Comparison of ENCODE assay signal across 14 cellular contexts in the genomic region with DNA sequence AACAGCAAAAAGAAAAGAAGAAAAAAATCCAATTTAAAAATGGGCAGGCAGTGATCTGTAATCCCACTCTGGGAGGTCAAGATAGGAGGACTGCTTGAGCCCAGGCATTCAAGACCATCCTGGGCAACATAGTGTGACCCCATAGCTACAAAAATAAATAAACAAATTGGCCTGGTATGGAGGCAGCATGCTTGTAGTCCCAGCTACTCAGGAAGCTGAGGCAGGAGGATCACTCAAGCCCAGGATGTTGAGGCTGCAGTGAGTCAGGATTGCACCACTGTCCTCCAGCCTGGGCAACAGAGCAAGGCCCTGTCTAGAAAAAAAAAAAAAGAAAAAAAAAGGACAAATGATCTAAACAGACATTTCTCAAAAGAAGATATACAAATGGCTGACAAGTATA.
DNase-seq lines count a peak whose midpoint lies in the region; ATAC-seq and TF ChIP-seq lines count a peak whose summit lies in the region.
"Had no signal": no experiment of that assay in that cellular context is flagged by ENCODE, and none has a peak within 500 bp of the region (broad histone marks: within the 10 kb centered on the region; RNA-seq: fewer than 3 reads in every experiment).

No MANE protein-coding gene starts in this region.

- peaks cover under 1 to 17% of the 10 kb centered on the region in 2 experiments; a peak in 2 of 3 replicates for H3K36me3 ChIP-seq in HEK293 (ENCODE audit: control insufficient read depth in 2 of 2, insufficient read depth in 1 of 2, low read length in 2 of 2)
- 0 out of 2 replicates have a peak, but pooled peaks cover 3% of the 10 kb centered on the region for H3K36me3 ChIP-seq in SJSA1
- no peaks in the 10 kb centered on the region for H3K36me3 ChIP-seq in fibroblast of lung (ENCODE audit: control insufficient read depth, insufficient read depth, low read length)
- H3K36me3 ChIP-seq: pancreas had no signal

- no peak for ATAC-seq in HG03378 (IDR thresholded peaks at IDR 0.05; ENCODE audit: unreplicated experiment)
- ATAC-seq: activated CD4-positive, alpha-beta T cell treated with anti-CD3 and anti-CD28 coated beads for 36 hours; stimulated activated naive CD8-positive, alpha-beta T cell treated with anti-CD3 and anti-CD28 coated beads, Interleukin-15, Interleukin-2, amounts not matched to agents 100 U/mL and 50 U/mL, for 24 hours had no signal

- no peak overlapping the region for H3K4me3 ChIP-seq in HEK293 (ENCODE audit: low read depth, low read length)
- no peak overlapping the region for H3K4me3 ChIP-seq in SJSA1
- no peak overlapping the region for H3K4me3 ChIP-seq in fibroblast of lung (replicated peaks in 1 of 4; ENCODE audit: control extremely low read depth in 1 of 4, insufficient read depth in 1 of 4, low read depth in 3 of 4, low read length in 4 of 4)
- H3K4me3 ChIP-seq: pancreas had no signal

- H3K9me3 ChIP-seq in HEK293 (ENCODE audit: control insufficient read depth, insufficient read depth, low read depth, low read length) (no peaks in the 10 kb centered on the region), SJSA1 (replicated peaks) (no peaks in the 10 kb centered on the region), fibroblast of lung (ENCODE audit: control insufficient read depth, insufficient read depth, low read depth, low read length) (no peaks in the 10 kb centered on the region)
- H3K9me3 ChIP-seq: pancreas had no signal

- POLR2A ChIA-PET in HEK293 (lab: Yijun Ruan, JAX) = no interaction called here

- TF ChIP-seq CTCF in HEK293 (tag by site-specific recombination; IDR thresholded peaks at IDR 0.05) (no peak), fibroblast of lung (conservative IDR thresholded peaks at IDR 0.05 in 1 of 2, IDR thresholded peaks at IDR 0.05 in 1 of 2; ENCODE audit: low read depth in 1 of 2, low read length in 2 of 2) (no peak)

- H2AFZ ChIP-seq in fibroblast of lung (ENCODE audit: low read length) = no peak overlapping the region

- no peaks in the 10 kb centered on the region for H4K20me1 ChIP-seq in fibroblast of lung (ENCODE audit: control insufficient read depth, extremely low read depth, insufficient read depth, low read length)

- CTCF ChIA-PET in HEK293 (lab: Yijun Ruan, JAX) = no interaction called here

- no peak overlapping the region for H3K4me2 ChIP-seq in fibroblast of lung (ENCODE audit: extremely low read depth, insufficient read depth, low read length)

- H3K27ac ChIP-seq in HEK293 (ENCODE audit: extremely low read depth, low read depth, low read length) = no peak overlapping the region
- H3K27ac ChIP-seq in SJSA1 = no peak overlapping the region; the same call in 1 of the 2 replicates
- no peak overlapping the region for H3K27ac ChIP-seq in fibroblast of lung (ENCODE audit: insufficient read depth, low read length)
- H3K27ac ChIP-seq: pancreas had no signal

- DNase-seq in SJSA1 (ENCODE audit: low read depth in 1 of 2, low spot score in 2 of 2) (peak; percentile 43 to 61), fibroblast of lung (ENCODE audit: low read depth in 2 of 2) (peak; percentile 46), pulmonary artery endothelial cell (ENCODE audit: low read depth, low spot score) (peak; percentile 32), NCI-H1092 treated with DMSO at 0.1 percent for 48 hours (lab: John Stamatoyannopoulos, UW) (no peak), HT-29 (ENCODE audit: low spot score) (no peak)
- DNase-seq: activated CD4-positive, alpha-beta T cell treated with anti-CD3 and anti-CD28 coated beads for 36 hours; activated effector memory CD4-positive, alpha-beta T cell treated with anti-CD3 and anti-CD28 coated beads, Interleukin-2, amount 50 U/mL, for 16 hours; GOT3; NCI-H2171 treated with DMSO at 0.1 percent for 48 hours; pancreas; stimulated activated CD4-positive, alpha-beta T cell treated with anti-CD3 and anti-CD28 coated beads, Interleukin-1b, Interleukin-23, amount 100 ng/mL, for 48 hours; stimulated activated naive CD8-positive, alpha-beta T cell treated with anti-CD3 and anti-CD28 coated beads, Interleukin-15, Interleukin-2, amounts not matched to agents 100 U/mL and 50 U/mL, for 24 hours had no signal

- H3K4me1 ChIP-seq in HEK293 (ENCODE audit: control insufficient read depth, insufficient read depth, low read length) (no peaks in the 10 kb centered on the region), SJSA1 (replicated peaks) (peaks cover 15% of the 10 kb centered on the region), fibroblast of lung (ENCODE audit: control insufficient read depth, extremely low read depth, insufficient read depth, low read length) (peaks cover 3% of the 10 kb centered on the region)
- H3K4me1 ChIP-seq: pancreas had no signal

- H3K79me2 ChIP-seq in fibroblast of lung (ENCODE audit: control insufficient read depth, insufficient read depth, low read length) = peaks cover 9% of the 10 kb centered on the region

- H3K27me3 ChIP-seq in SJSA1 (replicated peaks) (no peaks in the 10 kb centered on the region), fibroblast of lung (ENCODE audit: control insufficient read depth, insufficient read depth, low read length) (no peaks in the 10 kb centered on the region)
- H3K27me3 ChIP-seq: pancreas had no signal

- H3K9ac ChIP-seq in fibroblast of lung (ENCODE audit: insufficient read depth, low read length) = no peak overlapping the region

TF ChIP-seq in HEK293, 187 proteins besides CTCF, POLR2A, EP300 and RAD21 (continues in another document):
- TF ChIP-seq SALL2 (tag by site-specific recombination; IDR thresholded peaks at IDR 0.05; ENCODE audit: borderline replicate concordance) (no peak), ZNF112 (tag by site-specific recombination; IDR thresholded peaks at IDR 0.05) (no peak), OSR2 (tag by site-specific recombination; IDR thresholded peaks at IDR 0.05) (peak; percentile 68), ZNF121 (tag by site-specific recombination; IDR thresholded peaks at IDR 0.05) (peak; percentile 93), ZNF114 (tag by site-specific recombination; IDR thresholded peaks at IDR 0.05) (no peak), TRIM28 (IDR thresholded peaks at IDR 0.05; ENCODE audit: borderline replicate concordance, low read length) (no peak), ZNF544 (tag by site-specific recombination; IDR thresholded peaks at IDR 0.05) (no peak), ZNF768 (tag by site-specific recombination; IDR thresholded peaks at IDR 0.05) (no peak), ZNF19 (tag by site-specific recombination; IDR thresholded peaks at IDR 0.05; ENCODE audit: low read depth) (no peak), GLIS1 (tag by site-specific recombination; IDR thresholded peaks at IDR 0.05) (peak; percentile 51)
- TF ChIP-seq, protein P1, sequence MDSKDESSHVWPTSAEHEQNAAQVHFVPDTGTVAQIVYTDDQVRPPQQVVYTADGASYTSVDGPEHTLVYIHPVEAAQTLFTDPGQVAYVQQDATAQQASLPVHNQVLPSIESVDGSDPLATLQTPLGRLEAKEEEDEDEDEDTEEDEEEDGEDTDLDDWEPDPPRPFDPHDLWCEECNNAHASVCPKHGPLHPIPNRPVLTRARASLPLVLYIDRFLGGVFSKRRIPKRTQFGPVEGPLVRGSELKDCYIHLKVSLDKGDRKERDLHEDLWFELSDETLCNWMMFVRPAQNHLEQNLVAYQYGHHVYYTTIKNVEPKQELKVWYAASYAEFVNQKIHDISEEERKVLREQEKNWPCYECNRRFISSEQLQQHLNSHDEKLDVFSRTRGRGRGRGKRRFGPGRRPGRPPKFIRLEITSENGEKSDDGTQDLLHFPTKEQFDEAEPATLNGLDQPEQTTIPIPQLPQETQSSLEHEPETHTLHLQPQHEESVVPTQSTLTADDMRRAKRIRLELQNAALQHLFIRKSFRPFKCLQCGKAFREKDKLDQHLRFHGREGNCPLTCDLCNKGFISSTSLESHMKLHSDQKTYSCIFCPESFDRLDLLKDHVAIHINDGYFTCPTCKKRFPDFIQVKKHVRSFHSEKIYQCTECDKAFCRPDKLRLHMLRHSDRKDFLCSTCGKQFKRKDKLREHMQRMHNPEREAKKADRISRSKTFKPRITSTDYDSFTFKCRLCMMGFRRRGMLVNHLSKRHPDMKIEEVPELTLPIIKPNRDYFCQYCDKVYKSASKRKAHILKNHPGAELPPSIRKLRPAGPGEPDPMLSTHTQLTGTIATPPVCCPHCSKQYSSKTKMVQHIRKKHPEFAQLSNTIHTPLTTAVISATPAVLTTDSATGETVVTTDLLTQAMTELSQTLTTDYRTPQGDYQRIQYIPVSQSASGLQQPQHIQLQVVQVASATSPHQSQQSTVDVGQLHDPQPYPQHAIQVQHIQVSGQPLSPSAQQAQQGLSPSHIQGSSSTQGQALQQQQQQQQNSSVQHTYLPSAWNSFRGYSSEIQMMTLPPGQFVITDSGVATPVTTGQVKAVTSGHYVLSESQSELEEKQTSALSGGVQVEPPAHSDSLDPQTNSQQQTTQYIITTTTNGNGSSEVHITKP (tag by site-specific recombination; IDR thresholded peaks at IDR 0.05) = peak; percentile 50
- TF ChIP-seq, protein P2, sequence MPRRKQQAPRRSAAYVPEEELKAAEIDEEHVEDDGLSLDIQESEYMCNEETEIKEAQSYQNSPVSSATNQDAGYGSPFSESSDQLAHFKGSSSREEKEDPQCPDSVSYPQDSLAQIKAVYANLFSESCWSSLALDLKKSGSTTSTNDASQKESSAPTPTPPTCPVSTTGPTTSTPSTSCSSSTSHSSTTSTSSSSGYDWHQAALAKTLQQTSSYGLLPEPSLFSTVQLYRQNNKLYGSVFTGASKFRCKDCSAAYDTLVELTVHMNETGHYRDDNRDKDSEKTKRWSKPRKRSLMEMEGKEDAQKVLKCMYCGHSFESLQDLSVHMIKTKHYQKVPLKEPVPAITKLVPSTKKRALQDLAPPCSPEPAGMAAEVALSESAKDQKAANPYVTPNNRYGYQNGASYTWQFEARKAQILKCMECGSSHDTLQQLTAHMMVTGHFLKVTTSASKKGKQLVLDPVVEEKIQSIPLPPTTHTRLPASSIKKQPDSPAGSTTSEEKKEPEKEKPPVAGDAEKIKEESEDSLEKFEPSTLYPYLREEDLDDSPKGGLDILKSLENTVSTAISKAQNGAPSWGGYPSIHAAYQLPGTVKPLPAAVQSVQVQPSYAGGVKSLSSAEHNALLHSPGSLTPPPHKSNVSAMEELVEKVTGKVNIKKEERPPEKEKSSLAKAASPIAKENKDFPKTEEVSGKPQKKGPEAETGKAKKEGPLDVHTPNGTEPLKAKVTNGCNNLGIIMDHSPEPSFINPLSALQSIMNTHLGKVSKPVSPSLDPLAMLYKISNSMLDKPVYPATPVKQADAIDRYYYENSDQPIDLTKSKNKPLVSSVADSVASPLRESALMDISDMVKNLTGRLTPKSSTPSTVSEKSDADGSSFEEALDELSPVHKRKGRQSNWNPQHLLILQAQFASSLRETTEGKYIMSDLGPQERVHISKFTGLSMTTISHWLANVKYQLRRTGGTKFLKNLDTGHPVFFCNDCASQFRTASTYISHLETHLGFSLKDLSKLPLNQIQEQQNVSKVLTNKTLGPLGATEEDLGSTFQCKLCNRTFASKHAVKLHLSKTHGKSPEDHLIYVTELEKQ (tag by site-specific recombination; IDR thresholded peaks at IDR 0.05; ENCODE audit: borderline replicate concordance) = no peak

Comparison
In these comparisons a context has a peak if more than half of its experiments do, and no peak if none do; other contexts are left out.
1. DNase-seq: peak in SJSA1 (2 of 2), fibroblast of lung (2 of 2) and pulmonary artery endothelial cell (single experiment); none in NCI-H1092 treated with DMSO at 0.1 percent for 48 hours (single experiment) and HT-29 (single experiment).